ENCODE assay signal across 19 cellular contexts in genomic region chr9:7534211-7534935, GRCh38.
A peak's percentile ranks its signal among the peaks of the same experiment; 100 is the strongest.
DNase-seq lines count a peak whose midpoint lies in the region; ATAC-seq and TF ChIP-seq lines count a peak whose summit lies in the region.
"Had no signal": no experiment of that assay in that cellular context is flagged by ENCODE, and none has a peak within 500 bp of the region (broad histone marks: within the 10 kb centered on the region; RNA-seq: fewer than 3 reads in every experiment).

No MANE protein-coding gene starts in this region.

- no peak overlapping the region for H3K9ac ChIP-seq in DND-41 (ENCODE audit: low read depth, low read length)
- H3K9ac ChIP-seq: KMS-11 had no signal

- intact Hi-C loops in activated CD4-positive, alpha-beta T cell treated with anti-CD3 and anti-CD28 coated beads, Interleukin-2, amount 10 ng/mL, durations not matched to agents 24 days and 14 days (cut with micrococcal nuclease) = no loop called here

- peak; percentile 67 for DNase-seq in activated CD4-positive, alpha-beta T cell treated with anti-CD3 and anti-CD28 coated beads, Interleukin-2, amount 10 ng/mL, durations not matched to agents 24 days and 14 days
- no peak for DNase-seq in activated CD4-positive, alpha-beta T cell treated with anti-CD3 and anti-CD28 coated beads for 4 hours
- DNase-seq in DND-41 (peak; percentile 31), NCI-H82 treated with DMSO at 0.1 percent for 48 hours (lab: John Stamatoyannopoulos, UW; ENCODE audit: unreplicated experiment) (peak; percentile 9), upper lobe of left lung (no peak), SHP77 treated with DMSO at 0.1 percent for 48 hours (lab: John Stamatoyannopoulos, UW) (no peak), chondrocyte (ENCODE audit: low spot score) (no peak)
- no peak for DNase-seq in activated naive CD8-positive, alpha-beta T cell treated with anti-CD3 and anti-CD28 coated beads, Interleukin-2, amount 10 ng/mL, durations not matched to agents 7 days and 5 days
- DNase-seq: adrenal gland; CD8-positive, alpha-beta memory T cell; cortex of kidney; DMS53; naive B cell; NCI-H146; NCI-H2171 treated with DMSO at 0.1 percent for 48 hours; NCI-H526; spleen; upper lobe of right lung had no signal

- TF ChIP-seq EP300 in upper lobe of left lung (IDR thresholded peaks at IDR 0.05) = no peak

- H3K27ac ChIP-seq in DND-41 (ENCODE audit: low read length) (peak overlapping the region; percentile 50), upper lobe of left lung (no peak overlapping the region)
- H3K27ac ChIP-seq: adrenal gland, KMS-11, spleen, upper lobe of right lung had no signal

- H3K4me3 Mint-ChIP-seq in activated CD4-positive, alpha-beta T cell treated with anti-CD3 and anti-CD28 coated beads, Interleukin-2, amount 10 ng/mL, durations not matched to agents 24 days and 14 days = peak overlapping the region; percentile 37
- peak overlapping the region; percentile 28 for H3K4me3 Mint-ChIP-seq in activated naive CD8-positive, alpha-beta T cell treated with anti-CD3 and anti-CD28 coated beads, Interleukin-2, amount 10 ng/mL, durations not matched to agents 7 days and 5 days
- H3K4me3 Mint-ChIP-seq in chondrocyte (ENCODE audit: unreplicated experiment) = no peak overlapping the region
- H3K4me3 Mint-ChIP-seq: CD8-positive, alpha-beta memory T cell; naive B cell had no signal

- H4K20me1 ChIP-seq in DND-41 (ENCODE audit: insufficient read depth, low read length) = no peaks in the 10 kb centered on the region

- TF ChIP-seq CTCF in DND-41 (IDR thresholded peaks at IDR 0.05; ENCODE audit: borderline replicate concordance, extremely low read depth, low read length, poor library complexity, severe bottlenecking) = no peak
- no peak for TF ChIP-seq CTCF in upper lobe of left lung (IDR thresholded peaks at IDR 0.05)
- no peak for TF ChIP-seq CTCF in chondrocyte (IDR thresholded peaks at IDR 0.05)

- peak overlapping the region; percentile 32 for H2AFZ ChIP-seq in DND-41 (ENCODE audit: low read depth, low read length)

- H3K27me3 ChIP-seq in DND-41 (ENCODE audit: insufficient read depth, low read length, poor library complexity) (no peaks in the 10 kb centered on the region), upper lobe of left lung (no peaks in the 10 kb centered on the region)
- H3K27me3 ChIP-seq: adrenal gland, upper lobe of right lung had no signal

- peaks cover 20% of the 10 kb centered on the region for H3K4me1 ChIP-seq in DND-41 (ENCODE audit: insufficient read depth, low read length)
- peaks cover 0 to 4% (median 2%) of the 10 kb centered on the region in 4 donors for H3K4me1 ChIP-seq in upper lobe of left lung
- H3K4me1 ChIP-seq: adrenal gland, spleen, upper lobe of right lung had no signal

- H3K4me3 ChIP-seq in DND-41 (ENCODE audit: low read depth in 1 of 2, low read length in 2 of 2) (no peak overlapping the region), upper lobe of left lung (no peak overlapping the region)
- H3K4me3 ChIP-seq: adrenal gland, spleen, upper lobe of right lung had no signal

- H3K79me2 ChIP-seq in DND-41 (ENCODE audit: insufficient read depth, low read length) = no peaks in the 10 kb centered on the region

- peaks cover 37% of the 10 kb centered on the region for H3K4me1 Mint-ChIP-seq in activated CD4-positive, alpha-beta T cell treated with anti-CD3 and anti-CD28 coated beads, Interleukin-2, amount 10 ng/mL, durations not matched to agents 24 days and 14 days
- H3K4me1 Mint-ChIP-seq in activated naive CD8-positive, alpha-beta T cell treated with anti-CD3 and anti-CD28 coated beads, Interleukin-2, amount 10 ng/mL, durations not matched to agents 7 days and 5 days = peaks cover 21% of the 10 kb centered on the region
- H3K4me1 Mint-ChIP-seq in chondrocyte (ENCODE audit: low read depth) = no peaks in the 10 kb centered on the region
- H3K4me1 Mint-ChIP-seq: CD8-positive, alpha-beta memory T cell; naive B cell had no signal

- H3K9me3 ChIP-seq in DND-41 (ENCODE audit: insufficient read depth, low read length, severe bottlenecking) (no peaks in the 10 kb centered on the region), upper lobe of left lung (no peaks in the 10 kb centered on the region)
- H3K9me3 ChIP-seq: adrenal gland, spleen, upper lobe of right lung had no signal

- no peak for TF ChIP-seq POLR2A in upper lobe of left lung (IDR thresholded peaks at IDR 0.05)

- H3K36me3 ChIP-seq in DND-41 (ENCODE audit: insufficient read depth, low read length) = no peaks in the 10 kb centered on the region
- no peaks in the 10 kb centered on the region for H3K36me3 ChIP-seq in upper lobe of left lung
- H3K36me3 ChIP-seq: adrenal gland, spleen, upper lobe of right lung had no signal

- WGBS in upper lobe of left lung, 2 donors = 66 to 74% methylated on average over 5 of the region's 5 CpGs

- H3K9me3 Mint-ChIP-seq in activated CD4-positive, alpha-beta T cell treated with anti-CD3 and anti-CD28 coated beads, Interleukin-2, amount 10 ng/mL, durations not matched to agents 24 days and 14 days = peaks cover 21% of the 10 kb centered on the region
- no peaks in the 10 kb centered on the region for H3K9me3 Mint-ChIP-seq in activated naive CD8-positive, alpha-beta T cell treated with anti-CD3 and anti-CD28 coated beads, Interleukin-2, amount 10 ng/mL, durations not matched to agents 7 days and 5 days
- H3K9me3 Mint-ChIP-seq in chondrocyte (ENCODE audit: low read depth) = peaks cover 9% of the 10 kb centered on the region
- H3K9me3 Mint-ChIP-seq: naive B cell had no signal

- H3K27ac Mint-ChIP-seq in activated CD4-positive, alpha-beta T cell treated with anti-CD3 and anti-CD28 coated beads, Interleukin-2, amount 10 ng/mL, durations not matched to agents 24 days and 14 days = peak overlapping the region; percentile 86
- no peak overlapping the region for H3K27ac Mint-ChIP-seq in activated naive CD8-positive, alpha-beta T cell treated with anti-CD3 and anti-CD28 coated beads, Interleukin-2, amount 10 ng/mL, durations not matched to agents 7 days and 5 days
- H3K27ac Mint-ChIP-seq in chondrocyte (ENCODE audit: unreplicated experiment) = no peak overlapping the region
- H3K27ac Mint-ChIP-seq: naive B cell had no signal

- no peaks in the 10 kb centered on the region for H3K36me3 Mint-ChIP-seq in activated CD4-positive, alpha-beta T cell treated with anti-CD3 and anti-CD28 coated beads, Interleukin-2, amount 10 ng/mL, durations not matched to agents 24 days and 14 days (ENCODE audit: low read depth)
- H3K36me3 Mint-ChIP-seq in activated naive CD8-positive, alpha-beta T cell treated with anti-CD3 and anti-CD28 coated beads, Interleukin-2, amount 10 ng/mL, durations not matched to agents 7 days and 5 days = no peaks in the 10 kb centered on the region
- no peaks in the 10 kb centered on the region for H3K36me3 Mint-ChIP-seq in chondrocyte (ENCODE audit: low read depth)
- H3K36me3 Mint-ChIP-seq: CD8-positive, alpha-beta memory T cell; naive B cell had no signal

- POLR2A ChIA-PET in activated naive CD8-positive, alpha-beta T cell treated with anti-CD3 and anti-CD28 coated beads, Interleukin-2, amount 10 ng/mL, durations not matched to agents 7 days and 5 days (lab: Charles Lee) = no interaction called here

- peaks cover 9% of the 10 kb centered on the region for H3K27me3 Mint-ChIP-seq in activated CD4-positive, alpha-beta T cell treated with anti-CD3 and anti-CD28 coated beads, Interleukin-2, amount 10 ng/mL, durations not matched to agents 24 days and 14 days
- peaks cover 12% of the 10 kb centered on the region for H3K27me3 Mint-ChIP-seq in activated naive CD8-positive, alpha-beta T cell treated with anti-CD3 and anti-CD28 coated beads, Interleukin-2, amount 10 ng/mL, durations not matched to agents 7 days and 5 days
- peaks cover 10% of the 10 kb centered on the region for H3K27me3 Mint-ChIP-seq in chondrocyte (ENCODE audit: low read depth)

- ATAC-seq in DND-41 (ENCODE audit: insufficient read depth, low read depth) (peak; percentile 79), upper lobe of left lung (ENCODE audit: low FRiP score in 2 of 2) (no peak)
- ATAC-seq in activated naive CD8-positive, alpha-beta T cell treated with anti-CD3 and anti-CD28 coated beads, Interleukin-2, amount 10 ng/mL, durations not matched to agents 7 days and 5 days (ENCODE audit: low read depth) = peak; percentile 62
- ATAC-seq: upper lobe of right lung had no signal

- peak overlapping the region; percentile 25 for H3K4me2 ChIP-seq in DND-41 (ENCODE audit: insufficient read depth, low read length)
- H3K4me2 ChIP-seq: KMS-11 had no signal

Comparison
In these comparisons a context has a peak if more than half of its experiments do, and no peak if none do; other contexts are left out.
1. DNase-seq: peak in activated CD4-positive, alpha-beta T cell treated with anti-CD3 and anti-CD28 coated beads, Interleukin-2, amount 10 ng/mL, durations not matched to agents 24 days and 14 days (single experiment), DND-41 (single experiment) and NCI-H82 treated with DMSO at 0.1 percent for 48 hours (single experiment); none in activated CD4-positive, alpha-beta T cell treated with anti-CD3 and anti-CD28 coated beads for 4 hours (0 of 2), activated naive CD8-positive, alpha-beta T cell treated with anti-CD3 and anti-CD28 coated beads, Interleukin-2, amount 10 ng/mL, durations not matched to agents 7 days and 5 days (single experiment), upper lobe of left lung (0 of 2), SHP77 treated with DMSO at 0.1 percent for 48 hours (single experiment) and chondrocyte (single experiment).
2. ATAC-seq: peak in DND-41 (single experiment) and activated naive CD8-positive, alpha-beta T cell treated with anti-CD3 and anti-CD28 coated beads, Interleukin-2, amount 10 ng/mL, durations not matched to agents 7 days and 5 days (single experiment); none in upper lobe of left lung (0 of 2).